In the genomic region with DNA sequence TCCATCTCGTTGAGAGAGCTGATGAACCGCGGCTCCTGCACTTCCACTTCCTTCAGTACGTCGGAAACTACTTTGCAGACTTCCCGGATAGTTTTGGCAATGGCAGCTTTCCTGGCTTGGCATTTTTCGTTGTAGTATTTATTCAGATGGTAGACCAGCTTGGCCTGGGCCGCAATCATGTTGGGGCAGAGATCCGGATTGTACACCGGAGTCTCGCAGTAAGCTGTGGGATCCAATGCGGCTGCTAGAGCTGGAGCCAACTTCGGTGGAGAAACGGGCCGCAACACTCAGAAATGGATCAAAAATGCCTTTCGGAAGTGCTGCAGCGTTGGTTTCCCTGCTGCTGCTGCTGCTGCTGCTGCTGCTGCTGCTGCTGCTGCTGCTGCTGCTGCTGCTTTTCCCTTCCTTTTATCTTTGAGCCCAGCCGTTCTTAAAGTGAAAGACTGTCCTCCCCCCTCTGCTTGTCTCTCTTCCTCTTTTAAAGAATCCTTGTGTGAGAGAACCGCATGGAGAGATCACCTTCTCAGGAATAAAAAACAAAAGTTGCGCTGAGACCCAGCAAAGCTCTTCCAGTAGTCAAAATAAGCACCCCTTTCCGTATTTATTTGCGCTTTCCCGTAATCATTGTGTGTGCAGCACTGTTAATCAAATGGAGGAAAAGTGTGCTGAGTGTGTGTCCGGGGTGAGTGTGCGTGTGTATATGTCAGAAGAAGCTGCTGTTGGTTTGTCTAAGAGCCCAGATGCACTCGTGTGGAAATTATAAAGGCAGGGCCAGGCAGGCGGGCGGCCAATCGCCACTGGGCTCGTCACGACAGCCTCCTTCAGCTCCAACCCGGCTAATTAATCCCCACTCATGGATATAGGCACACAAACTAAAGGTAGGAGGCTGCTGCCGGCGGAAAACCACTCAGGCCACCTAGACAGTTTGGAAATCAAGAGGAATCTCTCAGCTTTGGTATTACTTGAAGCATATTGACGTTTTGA, we compare ENCODE assay signal across 8 cellular contexts. TPM values are rescaled to one million over a fixed set of nuclear protein-coding genes. Genes with fewer than 3 reads are reported as not detected.
DNase-seq lines count a peak whose midpoint lies in the region; ATAC-seq, FAIRE-seq and TF ChIP-seq lines count a peak whose summit lies in the region.

A gene (minus strand): TSS at position 730 of the 984 bp plus-strand sequence. CDS start 551 bp downstream, at position 179.

- BruUV-seq in Caco-2 (replicated peaks; lab: Mats Ljungman, UMichigan), result no TSS peak

- ATAC-seq in gastrocnemius medialis (peak; percentile 57 to 75), HG03095 (IDR thresholded peaks at IDR 0.05; ENCODE audit: unreplicated experiment) (no peak), GM21825 (IDR thresholded peaks at IDR 0.05; ENCODE audit: unreplicated experiment) (no peak)

- POLR2A ChIA-PET in Caco-2 (lab: Charles Lee), result no interaction called here

- in situ Hi-C loops in gastrocnemius medialis (cut with MboI; ENCODE audit: low sequenced_read_pairs in 4 of 4), result loop anchor here in 3 of 4 donors (10.0 kb wide), 1 partner anchor 479 kb away; no protein-coding TSS in a partner anchor

- TF ChIP-seq CTCF in astrocyte (IDR thresholded peaks at IDR 0.05; ENCODE audit: insufficient read depth, low read depth, low read length) (no peak), gastrocnemius medialis (IDR thresholded peaks at IDR 0.05 in 4 of 5, conservative IDR thresholded peaks at IDR 0.05 in 1 of 5) (no peak), Caco-2 (IDR thresholded peaks at IDR 0.05; ENCODE audit: insufficient read depth in 1 of 2, low read depth in 1 of 2, low read length in 1 of 2, severe bottlenecking in 1 of 2, unreplicated experiment in 1 of 2) (no peak)

- H3K36me3 ChIP-seq in ES-I3 (ENCODE audit: insufficient read depth, low read length) (no peaks in the 10 kb centered on the region), astrocyte (ENCODE audit: insufficient read depth, low read length) (no peaks in the 10 kb centered on the region), iPS-15b (ENCODE audit: control insufficient read depth, insufficient read depth, low read length) (no peaks in the 10 kb centered on the region), gastrocnemius medialis (no peaks in the 10 kb centered on the region), Caco-2 (ENCODE audit: control insufficient read depth, insufficient read depth, low read length) (no peaks in the 10 kb centered on the region)

- no peaks in the 10 kb centered on the region for H4K20me1 ChIP-seq in astrocyte (ENCODE audit: insufficient read depth, low read length)

- H3K36me3 Mint-ChIP-seq in astrocyte (ENCODE audit: low read depth, unreplicated experiment) (no peaks in the 10 kb centered on the region), Caco-2 (ENCODE audit: insufficient read depth, unreplicated experiment) (no peaks in the 10 kb centered on the region)

- H3K27ac Mint-ChIP-seq in astrocyte (ENCODE audit: unreplicated experiment) (peak within 1 kb of the TSS; percentile 77), Caco-2 (ENCODE audit: unreplicated experiment) (no peak within 1 kb of the TSS)

- H3K27me3 Mint-ChIP-seq in astrocyte (ENCODE audit: low read depth, unreplicated experiment) (peaks cover 48% of the 10 kb centered on the region), Caco-2 (ENCODE audit: insufficient read depth, unreplicated experiment) (peaks cover 3% of the 10 kb centered on the region)

- H2AFZ ChIP-seq in astrocyte (ENCODE audit: low read depth, low read length), result peak within 1 kb of the TSS; percentile 57

- CTCF ChIA-PET in Caco-2 (lab: Charles Lee), result no interaction called here

- H3K9me3 Mint-ChIP-seq in astrocyte (ENCODE audit: unreplicated experiment), result peaks cover 13% of the 10 kb centered on the region
- H3K9me3 Mint-ChIP-seq in Caco-2 (ENCODE audit: unreplicated experiment), result no peaks in the 10 kb centered on the region

- peak within 1 kb of the TSS; percentile 91 for H3K4me3 Mint-ChIP-seq in astrocyte (ENCODE audit: unreplicated experiment)
- H3K4me3 Mint-ChIP-seq in Caco-2 (ENCODE audit: unreplicated experiment), result no peak within 1 kb of the TSS

- H3K4me1 Mint-ChIP-seq in astrocyte (ENCODE audit: low read depth, unreplicated experiment) (peaks cover 5% of the 10 kb centered on the region), Caco-2 (ENCODE audit: low read depth, unreplicated experiment) (no peaks in the 10 kb centered on the region)

- DNase-seq in NCI-H187 (lab: John Stamatoyannopoulos, UW) (peak; percentile 36 to 58), astrocyte (ENCODE audit: low read depth) (peak; percentile 48), gastrocnemius medialis (peak; percentile 80 to 81), Caco-2 (no peak)

- no peaks in the 10 kb centered on the region for H3K9me3 ChIP-seq in ES-I3 (ENCODE audit: control insufficient read depth, insufficient read depth, low read length)
- no peaks in the 10 kb centered on the region for H3K9me3 ChIP-seq in astrocyte (ENCODE audit: insufficient read depth, low read depth, low read length)
- no peaks in the 10 kb centered on the region for H3K9me3 ChIP-seq in iPS-15b (ENCODE audit: control insufficient read depth, insufficient read depth, low read length)
- H3K9me3 ChIP-seq in gastrocnemius medialis, result no peaks in the 10 kb centered on the region
- no peaks in the 10 kb centered on the region; the same call in 1 of the 2 replicates for H3K9me3 ChIP-seq in Caco-2

- H3K79me2 ChIP-seq in astrocyte (ENCODE audit: insufficient read depth, low read length), result peaks cover 16% of the 10 kb centered on the region

- FAIRE-seq in astrocyte (lab: Jason Lieb, UNC), result no peak

- H3K4me3 ChIP-seq in astrocyte (ENCODE audit: insufficient read depth, low read depth, low read length) (peak within 1 kb of the TSS; percentile 77), iPS-15b (ENCODE audit: low read depth, low read length) (peak within 1 kb of the TSS; percentile 52), gastrocnemius medialis (peak within 1 kb of the TSS; percentile 67 to 87 (median 76)), Caco-2 (ENCODE audit: low read depth, low read length) (no peak within 1 kb of the TSS)

- peak within 1 kb of the TSS; percentile 39 for H3K27ac ChIP-seq in astrocyte (ENCODE audit: low read depth, low read length)
- H3K27ac ChIP-seq in gastrocnemius medialis, result peak within 1 kb of the TSS; percentile 86 to 95 (median 88)

- peaks cover 48% of the 10 kb centered on the region for H3K27me3 ChIP-seq in astrocyte (ENCODE audit: insufficient read depth, low read length)
- peaks cover 88% of the 10 kb centered on the region for H3K27me3 ChIP-seq in iPS-15b (ENCODE audit: control insufficient read depth, insufficient read depth, low read length)
- no peaks in the 10 kb centered on the region for H3K27me3 ChIP-seq in gastrocnemius medialis
- H3K27me3 ChIP-seq in Caco-2 (replicated peaks; ENCODE audit: control insufficient read depth, insufficient read depth, low read length), result no peaks in the 10 kb centered on the region

- H3K9ac ChIP-seq in ES-I3 (ENCODE audit: low read depth, low read length) (peak within 1 kb of the TSS; percentile 46; the same call in 1 of the 2 replicates), astrocyte (ENCODE audit: low read length) (peak within 1 kb of the TSS; percentile 76), iPS-15b (ENCODE audit: low read depth, low read length) (no peak within 1 kb of the TSS)

- H3K4me1 ChIP-seq in ES-I3 (ENCODE audit: insufficient read depth, low read length) (peaks cover 7% of the 10 kb centered on the region; the same call in 1 of the 2 replicates), astrocyte (ENCODE audit: insufficient read depth, low read length) (no peaks in the 10 kb centered on the region), iPS-15b (ENCODE audit: control insufficient read depth, insufficient read depth, low read length) (peaks cover 19% of the 10 kb centered on the region), gastrocnemius medialis (peaks cover 9 to 27% of the 10 kb centered on the region in 2 donors), Caco-2 (no peaks in the 10 kb centered on the region)

- intact Hi-C loops in gastrocnemius medialis (cut with DNase I; ENCODE audit: low total_unique reads), result loop anchor here (5.0 kb wide), 1 partner anchor 1526 kb away; a partner anchor contains a TSS
- intact Hi-C loops in Caco-2 (cut with micrococcal nuclease; ENCODE audit: unreplicated experiment), result no loop called here

- peak; percentile 84 to 85 for TF ChIP-seq POLR2A in gastrocnemius medialis (IDR thresholded peaks at IDR 0.05)

- peak within 1 kb of the TSS; percentile 89 for H3K4me2 ChIP-seq in astrocyte (ENCODE audit: low read length)

RNA-seq across cellular contexts. Expression of the gene that starts here (rescaled TPM):
- total RNA-seq in astrocyte, result 2.0 and 2.9 TPM in 2 replicates
- 1 to 10 TPM; 3.2 to 4.2 (median 3.5) TPM for total RNA-seq in gastrocnemius medialis
- not detected in 2 replicates for total RNA-seq in Caco-2 (2022)

Comparison
In these comparisons a context has a peak if more than half of its experiments do, and no peak if none do; other contexts are left out.
1. DNase-seq: peak in NCI-H187 (2 of 2), astrocyte (single experiment) and gastrocnemius medialis (2 of 2); none in Caco-2 (0 of 2).
2. ATAC-seq: peak in gastrocnemius medialis (2 of 2); none in HG03095 (single experiment) and GM21825 (single experiment).